15 cellular contexts compared by ENCODE assay signal in genomic region chr16:5977329-5977728, GRCh38.
A peak's percentile ranks its signal among the peaks of the same experiment; 100 is the strongest.
DNase-seq lines count a peak whose midpoint lies in the region; ATAC-seq and TF ChIP-seq lines count a peak whose summit lies in the region.
"Had no signal": no experiment of that assay in that cellular context is flagged by ENCODE, and none has a peak within 500 bp of the region (broad histone marks: within the 10 kb centered on the region; RNA-seq: fewer than 3 reads in every experiment).

No MANE protein-coding gene starts in this region.

- H3K9me2 ChIP-seq in hepatocyte (replicated peaks; ENCODE audit: insufficient read depth), result no peaks in the 10 kb centered on the region

- peaks cover 17% of the 10 kb centered on the region for H3K27me3 Mint-ChIP-seq in type B pancreatic cell

- H3K9me3 ChIP-seq in hepatocyte (ENCODE audit: low read depth) (no peaks in the 10 kb centered on the region), psoas muscle (no peaks in the 10 kb centered on the region)
- H3K9me3 ChIP-seq: A549 had no signal

- no peaks in the 10 kb centered on the region for H3K9me3 Mint-ChIP-seq in type B pancreatic cell
- H3K9me3 Mint-ChIP-seq: CD8-positive, alpha-beta T cell had no signal

- H3K27me3 ChIP-seq in hepatocyte (no peaks in the 10 kb centered on the region), psoas muscle (ENCODE audit: insufficient read depth in 3 of 3, low read length in 2 of 3) (no peaks in the 10 kb centered on the region)

- DNase-seq in NCI-H2227 (lab: John Stamatoyannopoulos, UW; ENCODE audit: unreplicated experiment) (peak; percentile 80), NCI-H2227 treated with DMSO at 0.1 percent for 48 hours (lab: John Stamatoyannopoulos, UW) (no peak), NCI-H69 (lab: John Stamatoyannopoulos, UW) (peak; percentile 10), hepatocyte (ENCODE audit: low spot score) (peak; percentile 14), type B pancreatic cell (ENCODE audit: extremely low spot score, unreplicated experiment) (no peak), psoas muscle (no peak), NCI-H2029 (lab: John Stamatoyannopoulos, UW) (no peak)
- DNase-seq: CD8-positive, alpha-beta T cell; COR-L47; DMS153 had no signal

- no peaks in the 10 kb centered on the region for H4K20me1 ChIP-seq in hepatocyte (ENCODE audit: insufficient read depth, poor library complexity, severe bottlenecking)

- no peaks in the 10 kb centered on the region for H3K36me3 Mint-ChIP-seq in type B pancreatic cell
- H3K36me3 Mint-ChIP-seq: CD14-positive monocyte; CD8-positive, alpha-beta T cell had no signal

- no peak overlapping the region for H3K4me3 Mint-ChIP-seq in type B pancreatic cell
- H3K4me3 Mint-ChIP-seq: CD14-positive monocyte; CD8-positive, alpha-beta T cell had no signal

- H3K27ac ChIP-seq in hepatocyte, result no peak overlapping the region
- H3K27ac ChIP-seq in psoas muscle, result no peak overlapping the region
- H3K27ac ChIP-seq: A549 had no signal

- WGBS in hepatocyte (ENCODE audit: low lambda C conversion rate, missing lambda C conversion rate), result 66% methylated on average over 9 of the region's 9 CpGs
- WGBS in psoas muscle, 3 donors, result 65 to 66% (median 65%) methylated on average over 9 of the region's 9 CpGs

- no peak overlapping the region for H3K4me2 ChIP-seq in hepatocyte
- H3K4me2 ChIP-seq: A549 had no signal

- ATAC-seq in psoas muscle, result no peak
- ATAC-seq: A549; CD8-positive, alpha-beta T cell; GM12878; HepG2 had no signal

- H3K4me1 ChIP-seq in hepatocyte (ENCODE audit: insufficient read depth), result no peaks in the 10 kb centered on the region
- H3K4me1 ChIP-seq in psoas muscle, result no peaks in the 10 kb centered on the region
- H3K4me1 ChIP-seq: A549, HAP-1 had no signal

- intact Hi-C loops in psoas muscle (cut with DNase I), result no loop called here

- H3K36me3 ChIP-seq in hepatocyte (replicated peaks; ENCODE audit: insufficient read depth, low read depth) (no peaks in the 10 kb centered on the region), psoas muscle (ENCODE audit: insufficient read depth in 1 of 2, low read depth in 1 of 2) (no peaks in the 10 kb centered on the region)
- H3K36me3 ChIP-seq: HAP-1 had no signal

- H3K79me2 ChIP-seq in hepatocyte, result no peaks in the 10 kb centered on the region

- peaks cover 10% of the 10 kb centered on the region for H3K4me1 Mint-ChIP-seq in type B pancreatic cell (ENCODE audit: unreplicated experiment)
- H3K4me1 Mint-ChIP-seq: CD14-positive monocyte had no signal

- H3K4me3 ChIP-seq in hepatocyte (no peak overlapping the region), psoas muscle (no peak overlapping the region)
- H3K4me3 ChIP-seq: A549, GM12878, HAP-1 had no signal

- no peak for TF ChIP-seq CTCF in hepatocyte (IDR thresholded peaks at IDR 0.05; ENCODE audit: poor library complexity)
- TF ChIP-seq CTCF in type B pancreatic cell (conservative IDR thresholded peaks at IDR 0.05), result no peak
- TF ChIP-seq CTCF in psoas muscle (IDR thresholded peaks at IDR 0.05), result no peak

- H2AFZ ChIP-seq in hepatocyte, result no peak overlapping the region

- H3K27ac Mint-ChIP-seq in type B pancreatic cell, result peak overlapping the region; percentile 29
- H3K27ac Mint-ChIP-seq: CD14-positive monocyte; CD8-positive, alpha-beta T cell had no signal

Comparison
In these comparisons a context has a peak if more than half of its experiments do, and no peak if none do; other contexts are left out.
1. DNase-seq: peak in NCI-H2227 (single experiment), NCI-H69 (single experiment) and hepatocyte (single experiment); none in NCI-H2227 treated with DMSO at 0.1 percent for 48 hours (single experiment), type B pancreatic cell (single experiment), psoas muscle (0 of 2) and NCI-H2029 (single experiment).